ENCODE assay signal across 23 cellular contexts in the genomic region with DNA sequence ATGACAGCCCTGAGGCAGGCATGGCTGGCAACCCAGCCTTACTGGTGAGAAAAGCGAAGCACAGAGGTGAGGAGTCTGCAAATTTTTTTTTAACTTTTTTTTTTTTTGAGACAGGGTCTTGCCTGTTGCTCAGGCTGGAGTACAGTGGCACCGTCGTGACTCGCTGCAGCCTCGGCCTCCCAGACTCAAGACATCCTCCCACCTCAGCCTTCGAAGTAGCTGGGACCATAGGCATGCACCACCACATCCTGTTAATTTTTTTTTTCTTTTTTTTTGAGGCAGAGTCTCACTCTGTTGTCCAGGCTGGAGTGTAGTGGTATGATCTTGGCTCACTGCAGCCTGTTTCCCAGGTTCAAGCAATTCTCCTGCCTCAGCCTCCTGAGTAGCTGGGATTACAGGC. TPM values are rescaled to one million over a fixed set of nuclear protein-coding genes. Genes with fewer than 3 reads are reported as not detected.
DNase-seq lines count a peak whose midpoint lies in the region; ATAC-seq, FAIRE-seq and TF ChIP-seq lines count a peak whose summit lies in the region.
"Had no signal": no experiment of that assay in that cellular context is flagged by ENCODE, and none has a peak within 500 bp of the region (broad histone marks: within the 10 kb centered on the region; RNA-seq: fewer than 3 reads in every experiment).

No MANE protein-coding gene starts in this region.

- no peaks in the 10 kb centered on the region for H3K79me2 ChIP-seq in HepG2 (ENCODE audit: insufficient read depth, low read length)
- no peaks in the 10 kb centered on the region for H3K79me2 ChIP-seq in H1 (ENCODE audit: control insufficient read depth in 1 of 2, insufficient read depth in 2 of 2, low read length in 2 of 2)

- no peak overlapping the region for H3K56ac ChIP-seq in H1 (replicated peaks; ENCODE audit: insufficient read length, low read depth, low read length)

- H3K4me3 ChIP-seq in HepG2 (replicated peaks in 1 of 3; ENCODE audit: insufficient read depth in 1 of 3, low read depth in 2 of 3, low read length in 3 of 3) (no peak overlapping the region), right lobe of liver (no peak overlapping the region), H1 (ENCODE audit: extremely low read depth in 1 of 4, insufficient read depth in 2 of 4, low read depth in 3 of 4, low read length in 4 of 4) (no peak overlapping the region)
- H3K4me3 ChIP-seq: BLaER1 had no signal

- no peak overlapping the region for H3K23ac ChIP-seq in H1 (ENCODE audit: insufficient read length)

- no peaks in the 10 kb centered on the region for H3K9me3 Mint-ChIP-seq in CD4-positive, alpha-beta T cell
- H3K9me3 Mint-ChIP-seq: CD8-positive, alpha-beta memory T cell had no signal

- H3K23me2 ChIP-seq in H1 (ENCODE audit: low read depth, low read length), result no peaks in the 10 kb centered on the region

- H2BK5ac ChIP-seq in H1 (ENCODE audit: low read depth, low read length), result no peak overlapping the region

- WGBS in HepG2 (ENCODE audit: low lambda C conversion rate), result 67% methylated on average over 6 of the region's 6 CpGs
- 95% methylated on average over 6 of the region's 6 CpGs for WGBS in right lobe of liver (ENCODE audit: insufficient coverage, low coverage, low lambda C conversion rate, missing lambda C conversion rate)
- 96% methylated on average over 6 of the region's 6 CpGs; no CpG with 5 or more reads in 1 of the 2 experiments for WGBS in H1 (ENCODE audit: extremely low coverage in 1 of 2, insufficient coverage in 1 of 2, insufficient read length in 1 of 2, insufficient replicate concordance in 2 of 2, low coverage in 1 of 2, low lambda C conversion rate in 2 of 2, missing lambda C conversion rate in 1 of 2), 2 experiments

- in situ Hi-C loops in HepG2 (cut with HindIII; ENCODE audit: extremely low pct_ligation_motif_present, low pct_unique_long_range_greater_than_20kb), result no loop called here

- H3K27me3 ChIP-seq in HepG2 (ENCODE audit: control insufficient read depth in 1 of 2, insufficient read depth in 2 of 2, low read length in 2 of 2) (no peaks in the 10 kb centered on the region), right lobe of liver (no peaks in the 10 kb centered on the region), H1 (replicated peaks in 1 of 4; ENCODE audit: control insufficient read depth in 3 of 4, extremely low read depth in 1 of 4, insufficient read depth in 3 of 4, low read length in 3 of 4) (no peaks in the 10 kb centered on the region)
- H3K27me3 ChIP-seq in CD4-positive, alpha-beta T cell (ENCODE audit: control insufficient read depth, insufficient read depth, low read length), result no peaks in the 10 kb centered on the region
- H3K27me3 ChIP-seq: BLaER1 had no signal

- H3K4me2 ChIP-seq in HepG2 (ENCODE audit: low read depth, low read length) (no peak overlapping the region), H1 (ENCODE audit: insufficient read depth in 1 of 2, low read depth in 2 of 2, low read length in 2 of 2) (no peak overlapping the region)
- H3K4me2 ChIP-seq: BLaER1 had no signal

- intact Hi-C loops in HepG2 (cut with micrococcal nuclease; ENCODE audit: unreplicated experiment) (no loop called here), right lobe of liver (cut with DNase I) (no loop called here)
- intact Hi-C loops in CD4-positive, alpha-beta T cell (cut with DNase I, micrococcal nuclease), result no loop called here

- H4K20me1 ChIP-seq in HepG2 (ENCODE audit: insufficient read depth, low read length), result no peaks in the 10 kb centered on the region
- no peaks in the 10 kb centered on the region for H4K20me1 ChIP-seq in H1 (replicated peaks in 1 of 2; ENCODE audit: control insufficient read depth in 1 of 2, insufficient read depth in 2 of 2, low read length in 2 of 2)
- H4K20me1 ChIP-seq: BLaER1 had no signal

- no peak overlapping the region for H3K27ac ChIP-seq in HepG2 (ENCODE audit: extremely low read length, insufficient read depth, low read length)
- H3K27ac ChIP-seq in right lobe of liver, result no peak overlapping the region
- H3K27ac ChIP-seq in H1 (ENCODE audit: low read depth, low read length), result no peak overlapping the region
- H3K27ac ChIP-seq in CD4-positive, alpha-beta T cell (ENCODE audit: low read depth, low read length), result no peak overlapping the region
- H3K27ac ChIP-seq: 22Rv1, BLaER1, C4-2B had no signal

- H3K27ac Mint-ChIP-seq in CD4-positive, alpha-beta T cell, result no peak overlapping the region
- H3K27ac Mint-ChIP-seq: B cell; CD4-positive, CD25-positive, alpha-beta regulatory T cell had no signal

- no peak for ATAC-seq in HepG2
- ATAC-seq in right lobe of liver, result no peak
- ATAC-seq in CD4-positive, alpha-beta T cell (ENCODE audit: poor library complexity), result no peak
- no peak for ATAC-seq in HG03175 (IDR thresholded peaks at IDR 0.05; ENCODE audit: unreplicated experiment)

- H3K79me1 ChIP-seq in H1 (ENCODE audit: low read depth, low read length), result no peaks in the 10 kb centered on the region

- no peak overlapping the region for H3K4ac ChIP-seq in H1 (replicated peaks; ENCODE audit: insufficient read length, low read depth, low read length)

- H4K8ac ChIP-seq in H1 (ENCODE audit: extremely low read depth, insufficient read depth, low read length), result no peak overlapping the region

- FAIRE-seq in HepG2 (lab: Jason Lieb, UNC) (no peak), H1 (lab: Jason Lieb, UNC) (no peak), HTR-8/SVneo (lab: Jason Lieb, UNC) (no peak)
- FAIRE-seq: A204.1, D721Med, GM12891, GM18507 had no signal

- POLR2A ChIA-PET in HepG2 (lab: Yijun Ruan, JAX), result no interaction called here
- POLR2A ChIA-PET in H1 (lab: Charles Lee; ENCODE audit: partially characterized antibody), result no interaction called here
- POLR2A ChIA-PET in CD4-positive, alpha-beta T cell (lab: Charles Lee), result no interaction called here

- no peak for TF ChIP-seq POLR2A in HepG2 (IDR thresholded peaks at IDR 0.05; ENCODE audit: insufficient read depth in 1 of 2, low read depth in 2 of 2, low read length in 2 of 2)
- TF ChIP-seq POLR2A in right lobe of liver (IDR thresholded peaks at IDR 0.05), result no peak
- no peak for TF ChIP-seq POLR2A in H1 (IDR thresholded peaks at IDR 0.05; ENCODE audit: control extremely low read depth in 1 of 2, low read depth in 2 of 2, low read length in 2 of 2)

- H2BK15ac ChIP-seq in H1 (ENCODE audit: low read length), result peak overlapping the region; percentile 53; the same call in 1 of the 2 replicates

- H3K4me1 ChIP-seq in HepG2 (ENCODE audit: insufficient read depth, low read length), result peaks cover 16% of the 10 kb centered on the region
- no peaks in the 10 kb centered on the region for H3K4me1 ChIP-seq in right lobe of liver
- H3K4me1 ChIP-seq in H1 (replicated peaks in 1 of 4; ENCODE audit: control insufficient read depth in 3 of 4, insufficient read depth in 4 of 4, low read length in 3 of 4), result peaks cover 0 to 6% (median 0%) of the 10 kb centered on the region in 4 experiments; a peak in 1 of 7 replicates

- H3K18ac ChIP-seq in H1 (ENCODE audit: extremely low read depth, low read length), result no peak overlapping the region

- no peaks in the 10 kb centered on the region for H3K4me1 Mint-ChIP-seq in CD4-positive, alpha-beta T cell (ENCODE audit: low read depth)
- H3K4me1 Mint-ChIP-seq: B cell; CD4-positive, CD25-positive, alpha-beta regulatory T cell; CD8-positive, alpha-beta memory T cell had no signal

- no peak for TF ChIP-seq RAD21 in HepG2 (CRISPR knock-in tag; IDR thresholded peaks at IDR 0.05)
- no peak for TF ChIP-seq RAD21 in H1 (IDR thresholded peaks at IDR 0.05 in 1 of 2, conservative IDR thresholded peaks at IDR 0.05 in 1 of 2; ENCODE audit: low read depth in 2 of 2, low read length in 2 of 2)

- no TSS peak for BruUV-seq in HepG2 (replicated peaks; lab: Mats Ljungman, UMichigan)

- H2BK120ac ChIP-seq in H1 (replicated peaks; ENCODE audit: low read depth, low read length), result no peak overlapping the region

- H2BK20ac ChIP-seq in H1 (ENCODE audit: low read length), result no peak overlapping the region

- no peak overlapping the region for H3K14ac ChIP-seq in H1 (ENCODE audit: insufficient read length)

- H2AFZ ChIP-seq in HepG2 (ENCODE audit: low read length), result no peak overlapping the region
- no peak overlapping the region for H2AFZ ChIP-seq in H1 (ENCODE audit: low read length)

- no peak overlapping the region for H4K91ac ChIP-seq in H1 (replicated peaks; ENCODE audit: insufficient read length, low read length)

- no peak overlapping the region for H4K5ac ChIP-seq in H1 (ENCODE audit: insufficient read length, low read depth, low read length)

- H3K36me3 ChIP-seq in HepG2 (replicated peaks in 1 of 2; ENCODE audit: control insufficient read depth in 1 of 2, insufficient read depth in 2 of 2, low read length in 2 of 2) (no peaks in the 10 kb centered on the region), right lobe of liver (no peaks in the 10 kb centered on the region), H1 (ENCODE audit: control insufficient read depth in 2 of 4, insufficient read depth in 4 of 4, low read length in 3 of 4) (no peaks in the 10 kb centered on the region)
- H3K36me3 ChIP-seq: BLaER1 had no signal

- H3K27me3 Mint-ChIP-seq in CD4-positive, alpha-beta T cell, result no peaks in the 10 kb centered on the region
- H3K27me3 Mint-ChIP-seq: CD4-positive, CD25-positive, alpha-beta regulatory T cell had no signal

- TF ChIP-seq CTCF in HepG2 (CRISPR knock-in tag; IDR thresholded peaks at IDR 0.05) (no peak), right lobe of liver (IDR thresholded peaks at IDR 0.05) (no peak), H1 (IDR thresholded peaks at IDR 0.05; ENCODE audit: control extremely low read depth in 1 of 3, insufficient read depth in 1 of 3, low read depth in 1 of 3, low read length in 3 of 3) (no peak)
- no peak for TF ChIP-seq CTCF in CD4-positive, alpha-beta T cell (IDR thresholded peaks at IDR 0.05)

- TF ChIP-seq EP300 in HepG2 (IDR thresholded peaks at IDR 0.05; ENCODE audit: low read depth in 2 of 2, low read length in 2 of 2) (no peak), HepG2 (CRISPR knock-in tag; IDR thresholded peaks at IDR 0.05; ENCODE audit: borderline replicate concordance) (no peak), H1 (IDR thresholded peaks at IDR 0.05; ENCODE audit: borderline replicate concordance in 1 of 2, low read depth in 2 of 2, low read length in 2 of 2) (no peak)

- H2AK5ac ChIP-seq in H1 (ENCODE audit: low read depth, low read length), result no peak overlapping the region

- H3K9me3 ChIP-seq in HepG2 (ENCODE audit: low read length) (peaks cover 7% of the 10 kb centered on the region; the same call in 1 of the 2 replicates), right lobe of liver (no peaks in the 10 kb centered on the region), H1 (ENCODE audit: insufficient read depth in 2 of 2, low read depth in 1 of 2, low read length in 1 of 2) (peaks cover 11% of the 10 kb centered on the region in 2 experiments)
- H3K9me3 ChIP-seq in CD4-positive, alpha-beta T cell (ENCODE audit: control insufficient read depth, low read length), result no peaks in the 10 kb centered on the region

- no peak overlapping the region for H2BK12ac ChIP-seq in H1 (ENCODE audit: low read depth, low read length)

- CTCF ChIA-PET in HepG2 (lab: Yijun Ruan, JAX; ENCODE audit: low intra/inter-chr PET ratio, low total read pairs), result no interaction called here
- CTCF ChIA-PET in H1 (lab: Charles Lee; ENCODE audit: partially characterized antibody), result interaction anchor here (1.0 to 1.1 kb wide), 2 partner anchors 14 to 36 kb away, joined by 3 read pairs; no protein-coding TSS in a partner anchor
- CTCF ChIA-PET in CD4-positive, alpha-beta T cell (lab: Charles Lee), result no interaction called here

- no peak for DNase-seq in HepG2 (ENCODE audit: low spot score)
- DNase-seq in right lobe of liver, result no peak
- peak; percentile 31 for DNase-seq in HT1080 (ENCODE audit: low read depth)
- no peak for DNase-seq in H1 (ENCODE audit: low read depth in 1 of 2, low spot score in 2 of 2)
- no peak for DNase-seq in CD4-positive, alpha-beta T cell
- DNase-seq in HTR-8/SVneo (ENCODE audit: insufficient read length, low spot score), result no peak
- DNase-seq: CD4-positive, CD25-positive, alpha-beta regulatory T cell; CD8-positive, alpha-beta memory T cell; DMS 273 treated with DMSO at 0.1 percent for 48 hours; DMS79 treated with DMSO at 0.1 percent for 48 hours; GF-D8; GOT3; H7; HCEC 1CT had no signal

- H3K9ac ChIP-seq in HepG2 (ENCODE audit: insufficient read depth, low read depth, low read length) (no peak overlapping the region), H1 (replicated peaks in 1 of 4; ENCODE audit: extremely low read depth in 1 of 4, low read depth in 3 of 4, low read length in 3 of 4) (no peak overlapping the region)
- H3K9ac ChIP-seq: BLaER1 had no signal

- no peaks in the 10 kb centered on the region for H3K36me3 Mint-ChIP-seq in CD4-positive, alpha-beta T cell (ENCODE audit: low read depth)
- H3K36me3 Mint-ChIP-seq: CD4-positive, CD25-positive, alpha-beta regulatory T cell had no signal

- H3K4me3 Mint-ChIP-seq in CD4-positive, alpha-beta T cell, result no peak overlapping the region
- H3K4me3 Mint-ChIP-seq: B cell; CD8-positive, alpha-beta memory T cell had no signal

RNA-seq across cellular contexts. Expression of gene DLG5, which starts 35.1 kb away (rescaled TPM):
- total RNA-seq in HepG2 (2016; rRNA removed; fragmentation: Illumina TruSeq; extraction: Trizol) (15.1 and 15.5 TPM in 2 replicates), right lobe of liver (1 to 10 TPM; 5.6 to 8.8 (median 7.6) TPM)
- 4.8 and 5.9 TPM in 2 replicates for total RNA-seq in HepG2 (2016; cell fraction: cytosol; rRNA removed; fragmentation: Illumina TruSeq; extraction: Trizol; ENCODE audit: low read depth)
- total RNA-seq in HepG2 (2016; cell fraction: insoluble cytoplasmic fraction; rRNA removed; fragmentation: Illumina TruSeq; extraction: Trizol), result 13.9 and 15.8 TPM in 2 replicates
- 6.6 and 7.8 TPM in 2 replicates for total RNA-seq in HepG2 (2016; cell fraction: membrane; rRNA removed; fragmentation: Illumina TruSeq; extraction: Trizol)
- 18.8 and 22.2 TPM in 2 replicates for total RNA-seq in HepG2 (2016; cell fraction: nucleus; rRNA removed; fragmentation: Illumina TruSeq; extraction: Trizol)
- polyA plus RNA-seq in HepG2 (2011; rRNA removed) (18.2 and 20.9 TPM in 2 replicates), H1 (2011; rRNA removed) (15.6 and 31.4 TPM in 2 replicates)
- polyA plus RNA-seq in HepG2 (2011; cell fraction: cytosol; rRNA removed), result 11.7 and 13.7 TPM in 2 replicates
- polyA plus RNA-seq in HepG2 (2011; cell fraction: nucleus; rRNA removed), result 164 and 167 TPM in 2 replicates
- polyA plus RNA-seq in HepG2 (2012), result 15.1 and 34.9 TPM in 2 replicates
- polyA plus RNA-seq in HepG2 (2016; cell fraction: cytosol; fragmentation: Illumina TruSeq; extraction: Trizol; ENCODE audit: low read depth), result 1.1 TPM in 2 replicates
- 16.9 and 19.7 TPM in 2 replicates for polyA plus RNA-seq in HepG2 (2016; cell fraction: insoluble cytoplasmic fraction; fragmentation: Illumina TruSeq; extraction: Trizol; ENCODE audit: low read depth)
- polyA plus RNA-seq in HepG2 (2016; cell fraction: membrane; fragmentation: Illumina TruSeq; extraction: Trizol; ENCODE audit: low read depth), result 3.0 and 4.2 TPM in 2 replicates
- polyA plus RNA-seq in HepG2 (2016; cell fraction: nucleus; fragmentation: Illumina TruSeq; extraction: Trizol; ENCODE audit: insufficient read depth, low read depth), result 49.2 and 54.4 TPM in 2 replicates
- 19.1 and 24.2 TPM in 2 replicates for polyA minus RNA-seq in HepG2 (2011; rRNA and poly(A)+ RNA removed; ENCODE audit: low replicate concordance)
- polyA minus RNA-seq in HepG2 (2011; cell fraction: cytosol; rRNA and poly(A)+ RNA removed), result 12.4 and 14.9 TPM in 2 replicates
- polyA minus RNA-seq in HepG2 (2011; cell fraction: nucleus; rRNA and poly(A)+ RNA removed), result 29.7 and 35.3 TPM in 2 replicates
- 22.3 and 28.4 TPM in 2 replicates for total RNA-seq in HT1080 (2014; rRNA removed; shearing (Covaris generic))
- 19.1 and 21.6 TPM in 2 replicates for polyA plus RNA-seq in HT1080 (2015; cell fraction: cytosol; rRNA removed)
- polyA plus RNA-seq in HT1080 (2015; cell fraction: nucleus; rRNA removed), result 46.1 and 50.0 TPM in 2 replicates
- 71.4 and 71.8 TPM in 2 replicates for total RNA-seq in H1 (2021; fragmentation: NEBNext Ultra II Directional; extraction: Animal tissue kit (Norgen Biotek cat#: 25700))
- 29.7 TPM for polyA plus RNA-seq in H1 (2011; cell fraction: cytosol; rRNA removed)
- polyA plus RNA-seq in H1 (2011; cell fraction: nucleus; rRNA removed), result 105 TPM
- polyA plus RNA-seq in H1 (2012, experiment 1 of 2), result 37.5 to 47.2 TPM (median 44.9 TPM) in 4 replicates
- 14.3 TPM for polyA plus RNA-seq in H1 (2012, experiment 2 of 2)
- 33.3 TPM for polyA plus RNA-seq in H1 (2013, experiment 1 of 2)
- 32.1 TPM for polyA plus RNA-seq in H1 (2013, experiment 2 of 2)
- 36.3 and 52.4 TPM in 2 replicates for polyA minus RNA-seq in H1 (2011; rRNA and poly(A)+ RNA removed)
- 34.0 TPM for polyA minus RNA-seq in H1 (2011; cell fraction: cytosol; rRNA and poly(A)+ RNA removed)
- polyA minus RNA-seq in H1 (2011; cell fraction: nucleus; rRNA and poly(A)+ RNA removed), result 45.7 TPM
- total RNA-seq in CD4-positive, alpha-beta T cell, result 1 to 10 TPM; 7.1 to 7.4 TPM
